ENCODE assay signal across 10 cellular contexts in the genomic region with DNA sequence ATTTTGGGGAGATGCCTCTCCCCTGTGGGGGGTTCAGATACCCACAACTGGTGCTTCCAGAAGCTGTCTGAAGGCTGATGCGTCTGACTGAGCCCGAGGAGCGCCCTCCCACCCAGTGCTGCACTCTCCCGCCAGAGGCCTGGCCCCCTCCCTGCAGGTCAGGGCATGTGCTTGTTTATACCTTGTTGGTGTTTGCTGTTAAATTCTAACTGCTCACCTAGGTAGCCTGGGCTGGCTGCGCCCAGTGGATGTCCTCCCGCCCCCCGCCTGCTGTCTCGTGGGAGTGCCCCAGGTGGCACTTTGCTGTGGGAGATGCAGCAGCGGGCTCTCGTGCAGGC. TPM values are rescaled to one million over a fixed set of nuclear protein-coding genes. Genes with fewer than 3 reads are reported as not detected.
A peak's percentile ranks its signal among the peaks of the same experiment; 100 is the strongest.
DNase-seq lines count a peak whose midpoint lies in the region; ATAC-seq and TF ChIP-seq lines count a peak whose summit lies in the region.
"Had no signal": no experiment of that assay in that cellular context is flagged by ENCODE, and none has a peak within 500 bp of the region (broad histone marks: within the 10 kb centered on the region; RNA-seq: fewer than 3 reads in every experiment).

No MANE protein-coding gene starts in this region.

- CTCF ChIA-PET in CD4-positive, alpha-beta memory T cell (lab: Charles Lee; ENCODE audit: partially characterized antibody): interaction anchor here (1.0 kb wide), 1 partner anchor 12 kb away, joined by 3 read pairs; no protein-coding TSS in a partner anchor
- CTCF ChIA-PET in OCI-LY7 (lab: Charles Lee; ENCODE audit: unreplicated experiment): no interaction called here

- DNase-seq in CD4-positive, alpha-beta memory T cell: no peak
- no peak for DNase-seq in OCI-LY7 (ENCODE audit: low spot score)
- no peak for DNase-seq in effector memory CD4-positive, alpha-beta T cell
- no peak for DNase-seq in prostate gland (ENCODE audit: low spot score)
- DNase-seq in GM13977 (ENCODE audit: low spot score): no peak
- DNase-seq in stimulated activated CD4-positive, alpha-beta T cell treated with anti-CD3 and anti-CD28 coated beads, Interleukin-15, amount 100 ng/mL, for 24 hours: no peak
- no peak for DNase-seq in stimulated activated naive CD4-positive, alpha-beta T cell (lab: John Stamatoyannopoulos, UW)
- DNase-seq: NCI-H2227 treated with DMSO at 0.1 percent for 48 hours had no signal

- no peak for TF ChIP-seq POLR2A in prostate gland (IDR thresholded peaks at IDR 0.05)

- intact Hi-C loops in CD4-positive, alpha-beta memory T cell (cut with micrococcal nuclease): no loop called here
- intact Hi-C loops in OCI-LY7 (cut with micrococcal nuclease; ENCODE audit: unreplicated experiment): no loop called here
- intact Hi-C loops in prostate gland (cut with DNase I): no loop called here

- no peak overlapping the region for H3K4me3 ChIP-seq in CD4-positive, alpha-beta memory T cell (ENCODE audit: low read length in 2 of 2)
- no peak overlapping the region for H3K4me3 ChIP-seq in OCI-LY7 (ENCODE audit: low read depth, low read length, poor library complexity, severe bottlenecking)
- peak overlapping the region; percentile 22 for H3K4me3 ChIP-seq in effector memory CD4-positive, alpha-beta T cell (ENCODE audit: insufficient read depth, low read depth, low read length, poor library complexity, severe bottlenecking)
- H3K4me3 ChIP-seq in prostate gland: no peak overlapping the region
- H3K4me3 ChIP-seq: mucosa of descending colon had no signal

- ATAC-seq in GM21367 (IDR thresholded peaks at IDR 0.05; ENCODE audit: unreplicated experiment): no peak

- no peaks in the 10 kb centered on the region for H3K27me3 Mint-ChIP-seq in CD4-positive, alpha-beta memory T cell

- in situ Hi-C loops in GM13977 (cut with MboI; ENCODE audit: low pct_unique_long_range_greater_than_20kb, low sequenced_read_pairs, unreplicated experiment): no loop called here

- H3K4me2 ChIP-seq in OCI-LY7 (ENCODE audit: low read length): peak overlapping the region; percentile 86

- H3K9me3 Mint-ChIP-seq in CD4-positive, alpha-beta memory T cell: no peaks in the 10 kb centered on the region

- peaks cover 4 to 43% of the 10 kb centered on the region in 2 donors for H3K36me3 Mint-ChIP-seq in CD4-positive, alpha-beta memory T cell

- H3K36me3 ChIP-seq in CD4-positive, alpha-beta memory T cell (ENCODE audit: insufficient read depth, low read length): peaks cover 12% of the 10 kb centered on the region
- H3K36me3 ChIP-seq in OCI-LY7 (ENCODE audit: insufficient read depth, low read length) (peaks cover 39% of the 10 kb centered on the region; the same call in 1 of the 2 replicates), prostate gland (no peaks in the 10 kb centered on the region)
- peaks cover 6% of the 10 kb centered on the region for H3K36me3 ChIP-seq in effector memory CD4-positive, alpha-beta T cell (ENCODE audit: control insufficient read depth, insufficient read depth, low read length)

- peak overlapping the region in 6 of 7 donors; percentile 86 to 99 (median 90) for H3K27ac Mint-ChIP-seq in CD4-positive, alpha-beta memory T cell

- no peaks in the 10 kb centered on the region for H3K9me2 ChIP-seq in OCI-LY7 (ENCODE audit: insufficient read depth, low read length)

- H3K4me1 Mint-ChIP-seq in CD4-positive, alpha-beta memory T cell: peaks cover 72 to 100% (median 96%) of the 10 kb centered on the region in 4 donors

- H3K27me3 ChIP-seq in CD4-positive, alpha-beta memory T cell (ENCODE audit: insufficient read depth, low read length): no peaks in the 10 kb centered on the region
- H3K27me3 ChIP-seq in effector memory CD4-positive, alpha-beta T cell (replicated peaks; ENCODE audit: control insufficient read depth, insufficient read depth, low read length, poor library complexity, severe bottlenecking): no peaks in the 10 kb centered on the region
- no peaks in the 10 kb centered on the region for H3K27me3 ChIP-seq in prostate gland (replicated peaks; ENCODE audit: insufficient read depth)

- no peak overlapping the region for H2AFZ ChIP-seq in OCI-LY7 (ENCODE audit: low read length)

- POLR2A ChIA-PET in CD4-positive, alpha-beta memory T cell (lab: Charles Lee; ENCODE audit: partially characterized antibody): interaction anchor here (1.4 to 23.2 kb wide), 4 partner anchors 8 to 95 kb away, joined by 5 to 562 read pairs (median 48); a partner anchor contains a TSS
- POLR2A ChIA-PET in OCI-LY7 (lab: Charles Lee): interaction anchor here (0.6 to 1.3 kb wide), 2 partner anchors 18 to 659 kb away, joined by 4 to 5 read pairs; no protein-coding TSS in a partner anchor

- peaks cover 100% of the 10 kb centered on the region for H3K4me1 ChIP-seq in CD4-positive, alpha-beta memory T cell (ENCODE audit: insufficient read depth, low read length)
- H3K4me1 ChIP-seq in OCI-LY7 (ENCODE audit: insufficient read depth, low read length, poor library complexity, severe bottlenecking): peaks cover 100% of the 10 kb centered on the region
- peaks cover 98% of the 10 kb centered on the region for H3K4me1 ChIP-seq in effector memory CD4-positive, alpha-beta T cell (ENCODE audit: control insufficient read depth, insufficient read depth, low read length, poor library complexity, severe bottlenecking)
- H3K4me1 ChIP-seq in prostate gland (replicated peaks): peaks cover 46% of the 10 kb centered on the region

- H3K4me3 Mint-ChIP-seq in CD4-positive, alpha-beta memory T cell: peak overlapping the region in 6 of 8 donors; percentile 24 to 78 (median 63)

- no TSS peak for BruUV-seq in OCI-LY7 (replicated peaks; lab: Mats Ljungman, UMichigan)

- WGBS in prostate gland: 39% methylated on average over 10 of the region's 10 CpGs

- H3K9me3 ChIP-seq in CD4-positive, alpha-beta memory T cell (ENCODE audit: control insufficient read depth in 1 of 2, low read length in 2 of 2): no peaks in the 10 kb centered on the region
- H3K9me3 ChIP-seq in OCI-LY7 (ENCODE audit: low read length) (no peaks in the 10 kb centered on the region), prostate gland (no peaks in the 10 kb centered on the region)
- no peaks in the 10 kb centered on the region for H3K9me3 ChIP-seq in effector memory CD4-positive, alpha-beta T cell (ENCODE audit: control insufficient read depth, low read length)
- H3K9me3 ChIP-seq: mucosa of descending colon had no signal

- H3K79me2 ChIP-seq in OCI-LY7 (ENCODE audit: insufficient read depth, low read depth, low read length): peaks cover 99% of the 10 kb centered on the region

- peak overlapping the region; percentile 46 for H3K27ac ChIP-seq in CD4-positive, alpha-beta memory T cell (ENCODE audit: low read depth, low read length)
- peak overlapping the region; percentile 30 for H3K27ac ChIP-seq in OCI-LY7 (ENCODE audit: low read depth, low read length, poor library complexity, severe bottlenecking)
- peak overlapping the region; percentile 79 for H3K27ac ChIP-seq in effector memory CD4-positive, alpha-beta T cell (ENCODE audit: insufficient read depth, low read length, poor library complexity, severe bottlenecking)
- H3K27ac ChIP-seq in prostate gland: peak overlapping the region; percentile 69 to 74

- H4K20me1 ChIP-seq in OCI-LY7 (ENCODE audit: insufficient read depth, low read length): peaks cover 41% of the 10 kb centered on the region; the same call in 1 of the 2 replicates

- TF ChIP-seq CTCF in OCI-LY7 (conservative IDR thresholded peaks at IDR 0.05; ENCODE audit: low read length) (no peak), prostate gland (IDR thresholded peaks at IDR 0.05) (no peak), GM13977 (IDR thresholded peaks at IDR 0.05; ENCODE audit: extremely low read depth, insufficient read depth, missing control alignments) (no peak)

RNA-seq across cellular contexts. Expression of a gene that starts 12.9 kb away (rescaled TPM):
- total RNA-seq in CD4-positive, alpha-beta memory T cell: 100 to 1,000 TPM; 197 to 202 TPM
- 10 to 100 TPM; 22.0 to 82.2 TPM for polyA plus RNA-seq in CD4-positive, alpha-beta memory T cell
- total RNA-seq in OCI-LY7 (2014; rRNA removed; shearing (Covaris generic)): 62.0 and 64.6 TPM in 2 replicates
- 62.6 and 63.2 TPM in 2 replicates for total RNA-seq in OCI-LY7 (2022)
- 10 to 100 TPM; 16.6 to 56.5 TPM for total RNA-seq in prostate gland
